In the genomic region with DNA sequence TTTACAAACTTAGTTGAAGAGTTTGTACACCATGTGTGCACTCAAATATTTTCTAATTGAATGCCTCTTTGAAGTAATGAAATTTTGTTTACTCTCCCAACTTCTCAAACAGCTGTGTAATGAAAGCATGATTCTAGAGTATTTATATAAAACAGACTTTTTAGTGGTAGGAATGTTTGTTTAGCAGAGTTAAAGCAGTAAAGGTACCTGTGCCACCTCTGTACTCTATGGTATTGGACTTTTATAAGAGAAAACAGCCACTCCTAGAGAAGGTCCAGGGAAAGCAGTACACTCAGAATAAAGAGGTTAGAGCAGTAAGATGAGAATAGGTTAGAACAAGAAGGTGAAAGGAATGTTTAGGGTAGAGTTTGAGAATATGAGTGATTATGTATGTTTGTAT, we compare ENCODE assay signal across 16 cellular contexts.
DNase-seq lines count a peak whose midpoint lies in the region; ATAC-seq and TF ChIP-seq lines count a peak whose summit lies in the region.
"Had no signal": no experiment of that assay in that cellular context is flagged by ENCODE, and none has a peak within 500 bp of the region (broad histone marks: within the 10 kb centered on the region; RNA-seq: fewer than 3 reads in every experiment).

No MANE protein-coding gene starts in this region.

- peaks cover 3% of the 10 kb centered on the region for H3K9me3 Mint-ChIP-seq in osteocyte (ENCODE audit: unreplicated experiment)
- H3K9me3 Mint-ChIP-seq: CD8-positive, alpha-beta T cell had no signal

- H3K4me1 ChIP-seq in PC-3 (ENCODE audit: insufficient read depth, low read length) (peaks cover 4% of the 10 kb centered on the region; the same call in 1 of the 2 replicates), left lung (no peaks in the 10 kb centered on the region), upper lobe of left lung (peaks cover 0 to 3% (median 0%) of the 10 kb centered on the region in 4 donors)
- H3K4me1 ChIP-seq: BLaER1 treated with 17β-estradiol and CSF1 and Interleukin-3, amounts not matched to agents 10 nM and 100 nM had no signal

- TF ChIP-seq POLR2A in upper lobe of left lung (IDR thresholded peaks at IDR 0.05), result no peak

- H3K36me3 Mint-ChIP-seq in osteocyte (ENCODE audit: unreplicated experiment), result no peaks in the 10 kb centered on the region
- H3K36me3 Mint-ChIP-seq: CD8-positive, alpha-beta T cell had no signal

- H3K27me3 Mint-ChIP-seq in osteocyte (ENCODE audit: unreplicated experiment), result no peaks in the 10 kb centered on the region
- H3K27me3 Mint-ChIP-seq: B cell had no signal

- H3K36me3 ChIP-seq in PC-3 (ENCODE audit: low read depth, low read length) (no peaks in the 10 kb centered on the region), left lung (no peaks in the 10 kb centered on the region), upper lobe of left lung (no peaks in the 10 kb centered on the region)
- H3K36me3 ChIP-seq: BLaER1 treated with 17β-estradiol and CSF1 and Interleukin-3, amounts not matched to agents 10 nM and 100 nM had no signal

- H3K9ac ChIP-seq in PC-3 (ENCODE audit: low read length), result no peak overlapping the region
- H3K9ac ChIP-seq: BLaER1 treated with 17β-estradiol and CSF1 and Interleukin-3, amounts not matched to agents 10 nM and 100 nM had no signal

- intact Hi-C loops in PC-3 (cut with micrococcal nuclease), result loop anchor here (5.0 to 10.0 kb wide), 2 partner anchors 103 to 160 kb away; no protein-coding TSS in a partner anchor
- intact Hi-C loops in left lung (cut with DNase I), result no loop called here

- TF ChIP-seq CTCF in PC-3 (conservative IDR thresholded peaks at IDR 0.05; ENCODE audit: low read depth, low read length), result no peak
- no peak for TF ChIP-seq CTCF in left lung (IDR thresholded peaks at IDR 0.05)
- TF ChIP-seq CTCF in osteocyte (IDR thresholded peaks at IDR 0.05), result no peak
- TF ChIP-seq CTCF in upper lobe of left lung (IDR thresholded peaks at IDR 0.05), result no peak

- H3K27me3 ChIP-seq in PC-3 (ENCODE audit: low read length), result no peaks in the 10 kb centered on the region
- H3K27me3 ChIP-seq in left lung, result no peaks in the 10 kb centered on the region
- H3K27me3 ChIP-seq in upper lobe of left lung, result no peaks in the 10 kb centered on the region
- H3K27me3 ChIP-seq: BLaER1 treated with 17β-estradiol and CSF1 and Interleukin-3, amounts not matched to agents 10 nM and 100 nM had no signal

- BruUV-seq in PC-3 (replicated peaks; lab: Mats Ljungman, UMichigan), result no TSS peak

- CTCF ChIA-PET in PC-3 (lab: Charles Lee), result no interaction called here

- POLR2A ChIA-PET in PC-3 (lab: Charles Lee; ENCODE audit: unreplicated experiment), result no interaction called here

- H3K9me2 ChIP-seq in PC-3 (replicated peaks; ENCODE audit: low read length), result no peaks in the 10 kb centered on the region

- no peak for TF ChIP-seq EP300 in upper lobe of left lung (IDR thresholded peaks at IDR 0.05)

- no peak overlapping the region for H2AFZ ChIP-seq in PC-3 (ENCODE audit: low read length)

- H3K27ac Mint-ChIP-seq in osteocyte (ENCODE audit: unreplicated experiment), result peak overlapping the region; percentile 9
- H3K27ac Mint-ChIP-seq: B cell; CD8-positive, alpha-beta T cell had no signal

- DNase-seq in PC-3 (no peak), left lung (no peak), osteocyte (ENCODE audit: extremely low spot score, unreplicated experiment) (no peak), upper lobe of left lung (no peak), OCI-M1 (lab: John Stamatoyannopoulos, UW) (no peak), GM19238 (ENCODE audit: insufficient read length, low spot score) (no peak)
- DNase-seq in activated CD4-positive, alpha-beta T cell treated with anti-CD3 and anti-CD28 coated beads for 4 hours, result no peak
- DNase-seq: Calu3; CD8-positive, alpha-beta T cell; GOT3; H7; IMR-90 had no signal

- H3K4me3 Mint-ChIP-seq in osteocyte (ENCODE audit: unreplicated experiment), result no peak overlapping the region
- H3K4me3 Mint-ChIP-seq: B cell; CD8-positive, alpha-beta T cell had no signal

- no peaks in the 10 kb centered on the region for H3K79me2 ChIP-seq in PC-3 (ENCODE audit: low read length)

- H3K9me3 ChIP-seq in PC-3 (ENCODE audit: low read length) (no peaks in the 10 kb centered on the region), left lung (no peaks in the 10 kb centered on the region), upper lobe of left lung (no peaks in the 10 kb centered on the region)
- H3K9me3 ChIP-seq: BLaER1 treated with 17β-estradiol and CSF1 and Interleukin-3, amounts not matched to agents 10 nM and 100 nM had no signal

- H3K4me3 ChIP-seq in PC-3 (ENCODE audit: low read length) (no peak overlapping the region), left lung (no peak overlapping the region), upper lobe of left lung (no peak overlapping the region)
- H3K4me3 ChIP-seq: BLaER1 treated with 17β-estradiol and CSF1 and Interleukin-3, amounts not matched to agents 10 nM and 100 nM; K562 had no signal

- ATAC-seq in PC-3 (peak; percentile 66), left lung (peak; percentile 94), upper lobe of left lung (ENCODE audit: low FRiP score in 2 of 2) (peak; percentile 30 to 43), HG02610 (IDR thresholded peaks at IDR 0.05; ENCODE audit: unreplicated experiment) (no peak)
- ATAC-seq: CD8-positive, alpha-beta T cell; K562 had no signal

- no peak overlapping the region for H3K4me2 ChIP-seq in PC-3 (ENCODE audit: low read length)
- H3K4me2 ChIP-seq: BLaER1 treated with 17β-estradiol and CSF1 and Interleukin-3, amounts not matched to agents 10 nM and 100 nM had no signal

- no peaks in the 10 kb centered on the region for H3F3A ChIP-seq in PC-3 (ENCODE audit: low read length, unreplicated experiment)

- H4K20me1 ChIP-seq in PC-3 (ENCODE audit: low read length), result no peaks in the 10 kb centered on the region
- H4K20me1 ChIP-seq: BLaER1 treated with 17β-estradiol and CSF1 and Interleukin-3, amounts not matched to agents 10 nM and 100 nM had no signal

- peaks cover 13% of the 10 kb centered on the region for H3K4me1 Mint-ChIP-seq in osteocyte (ENCODE audit: unreplicated experiment)
- H3K4me1 Mint-ChIP-seq: B cell had no signal

- H3K27ac ChIP-seq in PC-3 (ENCODE audit: low read length) (no peak overlapping the region), left lung (peak overlapping the region in 1 of 2 donors; percentile 39), upper lobe of left lung (no peak overlapping the region)
- H3K27ac ChIP-seq: BLaER1 treated with 17β-estradiol and CSF1 and Interleukin-3, amounts not matched to agents 10 nM and 100 nM had no signal
